8 cellular contexts compared by ENCODE assay signal in genomic region chr6:5260661-5261544, GRCh38. TPM values are rescaled to one million over a fixed set of nuclear protein-coding genes. Genes with fewer than 3 reads are reported as not detected.
DNase-seq lines count a peak whose midpoint lies in the region; ATAC-seq, FAIRE-seq and TF ChIP-seq lines count a peak whose summit lies in the region.

TSS of gene FARS2 (plus strand) at chr6:5261513.
TSS of gene LYRM4 (minus strand) at chr6:5260950. CDS start at chr6:5260733, 217 bp downstream.

- H4K20me1 ChIP-seq in keratinocyte (ENCODE audit: control insufficient read depth, extremely low read depth, insufficient read depth, low read length), result no peaks in the 10 kb centered on the region

- dilution Hi-C loops in keratinocyte (cut with MboI; ENCODE audit: extremely low pct_ligation_motif_present, low sequenced_read_pairs), result no loop called here

- no peaks in the 10 kb centered on the region for H3K27me3 ChIP-seq in keratinocyte (ENCODE audit: control insufficient read depth, extremely low read depth, insufficient read depth, low read length)

- no peaks in the 10 kb centered on the region for H3K9me1 ChIP-seq in keratinocyte (ENCODE audit: control insufficient read depth, extremely low read depth, insufficient read depth, low read length)

- H3K9me3 ChIP-seq in keratinocyte (ENCODE audit: control insufficient read depth, low read depth, low read length), result no peaks in the 10 kb centered on the region

- H3K9ac ChIP-seq in keratinocyte (ENCODE audit: control insufficient read depth, extremely low read depth, insufficient read depth, low read length), result peak within 1 kb of the TSS; percentile 98

- peak within 1 kb of the TSS; percentile 96 for H3K27ac ChIP-seq in keratinocyte (ENCODE audit: control insufficient read depth, insufficient read depth, low read length)

- peak within 1 kb of the TSS; percentile 96 for H3K4me2 ChIP-seq in keratinocyte (ENCODE audit: control insufficient read depth, extremely low read depth, insufficient read depth, low read depth, low read length)

- ATAC-seq in GM19035 (IDR thresholded peaks at IDR 0.05; ENCODE audit: unreplicated experiment), result peak; percentile 73
- ATAC-seq in HG03342 (IDR thresholded peaks at IDR 0.05; ENCODE audit: unreplicated experiment), result peak; percentile 76

- peaks cover 12% of the 10 kb centered on the region for H3K4me1 ChIP-seq in keratinocyte (ENCODE audit: control insufficient read depth, extremely low read depth, insufficient read depth, low read length)

- TF ChIP-seq CTCF in AG09319 (IDR thresholded peaks at IDR 0.05; ENCODE audit: low read depth, low read length) (peak; percentile 14), keratinocyte (optimal IDR thresholded peaks at IDR 0.05 in 1 of 3, IDR thresholded peaks at IDR 0.05 in 1 of 3, conservative IDR thresholded peaks at IDR 0.05 in 1 of 3; ENCODE audit: extremely low read depth in 1 of 3, insufficient read depth in 2 of 3, low read length in 3 of 3) (no peak)

- peak within 1 kb of the TSS; percentile 71 to 98 (median 80) for H3K4me3 ChIP-seq in keratinocyte (ENCODE audit: control insufficient read depth in 2 of 3, extremely low read depth in 1 of 3, insufficient read depth in 2 of 3, low read depth in 1 of 3, low read length in 3 of 3)

- FAIRE-seq in keratinocyte (lab: Jason Lieb, UNC), result peak; percentile 46

- H2AFZ ChIP-seq in keratinocyte (ENCODE audit: control insufficient read depth, low read length), result peak within 1 kb of the TSS; percentile 96

- H3K36me3 ChIP-seq in keratinocyte (ENCODE audit: control insufficient read depth in 2 of 2, extremely low read depth in 1 of 2, insufficient read depth in 2 of 2, low read length in 2 of 2), result peaks cover 0 to 17% of the 10 kb centered on the region in 2 experiments

- DNase-seq in AG09319 (ENCODE audit: extremely low read depth, low read depth) (peak; percentile 24), NCI-H446 treated with DMSO at 0.1 percent for 48 hours (lab: John Stamatoyannopoulos, UW) (peak; percentile 73), cerebellar cortex (ENCODE audit: low spot score) (peak; percentile 89), keratinocyte (ENCODE audit: low read depth, low spot score) (no peak)
- DNase-seq in activated CD4-positive, CD25-positive, alpha-beta regulatory T cell treated with anti-CD3 and anti-CD28 coated beads, Interleukin-2, amount 50 U/mL, for 72 hours, result peak; percentile 95
- peak; percentile 78 to 88 (median 81) for DNase-seq in stimulated activated CD4-positive, alpha-beta T cell treated with anti-CD3 and anti-CD28 coated beads, Interleukin-12 subunit alpha, Interleukin-12 subunit beta, amount 100 ng/mL, for 48 hours (ENCODE audit: low read depth in 2 of 3, low spot score in 1 of 3)

- peaks cover 62% of the 10 kb centered on the region for H3K79me2 ChIP-seq in keratinocyte (ENCODE audit: control insufficient read depth, insufficient read depth, low read length)

RNA-seq across cellular contexts. Expression of gene FARS2, which starts in this region (rescaled TPM):
- 19.0 to 26.7 TPM (median 21.3 TPM) in 3 replicates for polyA plus RNA-seq in keratinocyte
- polyA plus RNA-seq in keratinocyte (2011; ENCODE audit: low read depth), result 4.5 TPM
- polyA plus RNA-seq in keratinocyte (2011; cell fraction: cytosol; rRNA removed), result 18.9 and 20.0 TPM in 2 replicates
- polyA plus RNA-seq in keratinocyte (2011; cell fraction: nucleus; rRNA removed), result 19.1 and 19.3 TPM in 2 replicates
- 10.0 and 14.7 TPM in 2 replicates for polyA plus RNA-seq in keratinocyte (2012; ENCODE audit: low replicate concordance)
- 37.4 to 50.5 TPM (median 43.2 TPM) in 3 replicates for polyA minus RNA-seq in keratinocyte
- polyA minus RNA-seq in keratinocyte (2011; cell fraction: cytosol; rRNA and poly(A)+ RNA removed), result 20.9 TPM
- polyA minus RNA-seq in keratinocyte (2011; cell fraction: nucleus; rRNA and poly(A)+ RNA removed), result 31.3 and 45.8 TPM in 2 replicates

RNA-seq across cellular contexts. Expression of gene LYRM4, which starts in this region (rescaled TPM):
- polyA plus RNA-seq in keratinocyte, result 37.8 to 41.4 TPM (median 41.1 TPM) in 3 replicates
- polyA plus RNA-seq in keratinocyte (2011; ENCODE audit: low read depth), result 43.1 TPM
- 38.8 and 53.2 TPM in 2 replicates for polyA plus RNA-seq in keratinocyte (2011; cell fraction: cytosol; rRNA removed)
- 17.2 and 17.6 TPM in 2 replicates for polyA plus RNA-seq in keratinocyte (2011; cell fraction: nucleus; rRNA removed)
- polyA plus RNA-seq in keratinocyte (2012; ENCODE audit: low replicate concordance), result 22.5 and 30.9 TPM in 2 replicates
- 11.1 to 23.9 TPM (median 20.8 TPM) in 3 replicates for polyA minus RNA-seq in keratinocyte
- polyA minus RNA-seq in keratinocyte (2011; cell fraction: cytosol; rRNA and poly(A)+ RNA removed), result 15.3 TPM
- 7.8 and 11.9 TPM in 2 replicates for polyA minus RNA-seq in keratinocyte (2011; cell fraction: nucleus; rRNA and poly(A)+ RNA removed)
